25 cellular contexts compared by ENCODE assay signal in the genomic region with DNA sequence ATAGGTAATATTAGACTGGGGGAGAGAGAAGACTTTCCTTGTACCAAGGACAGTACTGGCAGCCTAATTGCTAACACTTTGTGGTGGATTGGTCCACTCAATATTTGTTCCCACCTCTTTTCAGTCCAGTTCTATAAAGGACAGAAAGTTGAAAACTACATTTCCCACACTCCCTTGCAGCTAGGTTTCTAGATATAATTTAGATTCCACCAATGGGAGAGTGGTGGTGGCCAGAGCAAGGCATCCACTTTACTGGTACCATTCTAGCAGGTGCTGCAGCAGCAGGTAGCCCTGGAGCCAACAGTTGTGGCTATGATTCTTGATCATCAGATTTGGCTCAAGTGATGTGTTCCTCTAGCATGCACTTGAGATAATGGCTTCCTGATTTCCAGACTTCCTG. TPM values are rescaled to one million over a fixed set of nuclear protein-coding genes. Genes with fewer than 3 reads are reported as not detected.
A peak's percentile ranks its signal among the peaks of the same experiment; 100 is the strongest.
DNase-seq lines count a peak whose midpoint lies in the region; ATAC-seq, FAIRE-seq and TF ChIP-seq lines count a peak whose summit lies in the region.
"Had no signal": no experiment of that assay in that cellular context is flagged by ENCODE, and none has a peak within 500 bp of the region (broad histone marks: within the 10 kb centered on the region; RNA-seq: fewer than 3 reads in every experiment).

No MANE protein-coding gene starts in this region.

- no peak for TF ChIP-seq EP300 in HepG2 (IDR thresholded peaks at IDR 0.05; ENCODE audit: low read depth in 2 of 2, low read length in 2 of 2)
- TF ChIP-seq EP300 in HepG2 (CRISPR knock-in tag; IDR thresholded peaks at IDR 0.05; ENCODE audit: borderline replicate concordance): no peak
- TF ChIP-seq EP300 in GM12878 (IDR thresholded peaks at IDR 0.05; ENCODE audit: borderline replicate concordance in 1 of 2, control insufficient read depth in 1 of 2, low read depth in 2 of 2, low read length in 2 of 2): no peak

- H3K36me3 ChIP-seq in HepG2 (replicated peaks in 1 of 2; ENCODE audit: control insufficient read depth in 1 of 2, insufficient read depth in 2 of 2, low read length in 2 of 2): peaks cover 1 to 43% of the 10 kb centered on the region in 2 experiments
- no peaks in the 10 kb centered on the region for H3K36me3 ChIP-seq in right lobe of liver
- H3K36me3 ChIP-seq in GM12878 (ENCODE audit: control insufficient read depth in 2 of 2, insufficient read depth in 2 of 2, low read length in 1 of 2): peaks cover 17 to 23% of the 10 kb centered on the region in 2 experiments
- peaks cover 38% of the 10 kb centered on the region for H3K36me3 ChIP-seq in WERI-Rb-1
- H3K36me3 ChIP-seq: prostate gland had no signal

- SMC1A ChIA-PET in GM12878 (lab: Charles Lee; ENCODE audit: uncharacterized antibody, unreplicated experiment): interaction anchor here (1.6 kb wide), 1 partner anchor 12 kb away, joined by 4 read pairs; no protein-coding TSS in a partner anchor

- in situ Hi-C loops in HepG2 (cut with HindIII; ENCODE audit: extremely low pct_ligation_motif_present, low pct_unique_long_range_greater_than_20kb) (no loop called here), GM12878 (cut with MboI) (no loop called here)

- POLR2A ChIA-PET in HepG2 (lab: Yijun Ruan, JAX) (no interaction called here), GM12878 (lab: Charles Lee) (no interaction called here)
- POLR2A ChIA-PET in naive thymus-derived CD8-positive, alpha-beta T cell (lab: Charles Lee): no interaction called here

- no peak overlapping the region for H2AFZ ChIP-seq in HepG2 (ENCODE audit: low read length)
- no peak overlapping the region for H2AFZ ChIP-seq in GM12878 (ENCODE audit: control insufficient read depth, low read depth, low read length)

- H4K20me1 ChIP-seq in HepG2 (ENCODE audit: insufficient read depth, low read length) (peaks cover 7% of the 10 kb centered on the region), GM12878 (ENCODE audit: control insufficient read depth, insufficient read depth) (peaks cover 5% of the 10 kb centered on the region; the same call in 1 of the 2 replicates)

- FAIRE-seq in HepG2 (lab: Jason Lieb, UNC) (no peak), GM12878 (lab: Jason Lieb, UNC) (no peak)
- FAIRE-seq: A204.1, G401.6 had no signal

- CTCF ChIA-PET in HepG2 (lab: Yijun Ruan, JAX; ENCODE audit: low intra/inter-chr PET ratio, low total read pairs): no interaction called here
- CTCF ChIA-PET in GM12878 (lab: Yijun Ruan, JAX): no interaction called here

- RAD21 ChIA-PET in GM12878 (lab: Charles Lee; ENCODE audit: unreplicated experiment): no interaction called here

- peaks cover 51% of the 10 kb centered on the region for H3K79me2 ChIP-seq in HepG2 (ENCODE audit: insufficient read depth, low read length)
- peaks cover 75% of the 10 kb centered on the region for H3K79me2 ChIP-seq in GM12878 (ENCODE audit: control insufficient read depth, insufficient read depth, low read length)

- ATAC-seq in HepG2 (no peak), right lobe of liver (no peak), GM12878 (peak; percentile 69)
- ATAC-seq in naive thymus-derived CD8-positive, alpha-beta T cell: no peak
- ATAC-seq: left cardiac atrium, PC-3 had no signal

- H3K4me2 ChIP-seq in HepG2 (ENCODE audit: low read depth, low read length): no peak overlapping the region
- no peak overlapping the region for H3K4me2 ChIP-seq in GM12878 (ENCODE audit: control insufficient read depth, insufficient read depth)

- H3K4me1 Mint-ChIP-seq in naive thymus-derived CD8-positive, alpha-beta T cell: peaks cover 33 to 93% (median 91%) of the 10 kb centered on the region in 4 donors
- H3K4me1 Mint-ChIP-seq: mesothelial cell of epicardium had no signal

- H3K4me1 ChIP-seq in HepG2 (ENCODE audit: insufficient read depth, low read length) (no peaks in the 10 kb centered on the region), right lobe of liver (no peaks in the 10 kb centered on the region), GM12878 (ENCODE audit: control insufficient read depth, insufficient read depth, low read length) (no peaks in the 10 kb centered on the region; the same call in 1 of the 2 replicates)
- H3K4me1 ChIP-seq: prostate gland had no signal

- H3K4me3 ChIP-seq in HepG2 (replicated peaks in 1 of 3; ENCODE audit: insufficient read depth in 1 of 3, low read depth in 2 of 3, low read length in 3 of 3): no peak overlapping the region
- H3K4me3 ChIP-seq in right lobe of liver: no peak overlapping the region
- no peak overlapping the region for H3K4me3 ChIP-seq in GM12878
- H3K4me3 ChIP-seq in WERI-Rb-1 (ENCODE audit: low read depth, low read length): no peak overlapping the region
- H3K4me3 ChIP-seq: heart left ventricle, prostate gland had no signal

- TF ChIP-seq POLR2A in HepG2 (IDR thresholded peaks at IDR 0.05; ENCODE audit: insufficient read depth in 1 of 2, low read depth in 2 of 2, low read length in 2 of 2): no peak
- no peak for TF ChIP-seq POLR2A in right lobe of liver (IDR thresholded peaks at IDR 0.05)
- TF ChIP-seq POLR2A in GM12878 (IDR thresholded peaks at IDR 0.05; ENCODE audit: low read depth, low read length): no peak

- H3K4me3 Mint-ChIP-seq in naive thymus-derived CD8-positive, alpha-beta T cell: peak overlapping the region in 9 of 10 donors; percentile 4 to 74 (median 37)
- H3K4me3 Mint-ChIP-seq: H9, mesothelial cell of epicardium had no signal

- H3K27ac ChIP-seq in HepG2 (ENCODE audit: extremely low read length, insufficient read depth, low read length): no peak overlapping the region
- no peak overlapping the region for H3K27ac ChIP-seq in right lobe of liver
- no peak overlapping the region for H3K27ac ChIP-seq in GM12878 (ENCODE audit: control insufficient read depth, insufficient read depth)
- H3K27ac ChIP-seq in WERI-Rb-1: no peak overlapping the region
- H3K27ac ChIP-seq: epithelial cell of prostate, heart left ventricle, HL-60, prostate gland had no signal

- BruUV-seq in HepG2 (replicated peaks; lab: Mats Ljungman, UMichigan): no TSS peak
- BruUV-seq in GM12878 (replicated peaks; lab: Mats Ljungman, UMichigan): no TSS peak

- no peak overlapping the region for H3K9ac ChIP-seq in HepG2 (ENCODE audit: insufficient read depth, low read depth, low read length)
- no peak overlapping the region for H3K9ac ChIP-seq in GM12878 (ENCODE audit: control insufficient read depth, insufficient read depth, low read length)

- H3K27ac Mint-ChIP-seq in naive thymus-derived CD8-positive, alpha-beta T cell: peak overlapping the region in 8 of 10 donors; percentile 21 to 87 (median 59)
- H3K27ac Mint-ChIP-seq: H9, mesothelial cell of epicardium had no signal

- DNase-seq in NCI-H146 treated with DMSO at 0.1 percent for 48 hours (lab: John Stamatoyannopoulos, UW; ENCODE audit: unreplicated experiment) (peak; percentile 5), NCI-H146 (lab: John Stamatoyannopoulos, UW) (no peak), HepG2 (ENCODE audit: low spot score) (no peak), right lobe of liver (no peak), GM12878 (ENCODE audit: low read depth, low spot score) (no peak), midbrain (lab: John Stamatoyannopoulos, UW) (no peak), WERI-Rb-1 (no peak)
- DNase-seq in naive thymus-derived CD8-positive, alpha-beta T cell: no peak
- DNase-seq: activated CD4-positive, alpha-beta T cell treated with anti-CD3 and anti-CD28 coated beads, Interleukin-2, amount 50 U/mL, for 1 hour; activated gamma-delta T cell; anterior cingulate cortex; H9; heart left ventricle; IMR-90; left cardiac atrium; NCI-H1436 treated with DMSO at 0.1 percent for 48 hours; NCI-H774; PC-3; SHP77 had no signal

- peaks cover 35 to 95% (median 73%) of the 10 kb centered on the region in 3 donors for H3K36me3 Mint-ChIP-seq in naive thymus-derived CD8-positive, alpha-beta T cell

- H3K9me3 ChIP-seq in HepG2 (ENCODE audit: low read length): no peaks in the 10 kb centered on the region
- no peaks in the 10 kb centered on the region for H3K9me3 ChIP-seq in right lobe of liver
- peaks cover 12% of the 10 kb centered on the region; the same call in 2 of the 3 replicates for H3K9me3 ChIP-seq in GM12878 (replicated peaks; ENCODE audit: control insufficient read depth, insufficient read depth, low read length)
- H3K9me3 ChIP-seq in WERI-Rb-1 (ENCODE audit: severe bottlenecking): no peaks in the 10 kb centered on the region
- H3K9me3 ChIP-seq: prostate gland had no signal

- peaks cover 0 to 42% (median 29%) of the 10 kb centered on the region in 9 donors for H3K9me3 Mint-ChIP-seq in naive thymus-derived CD8-positive, alpha-beta T cell

- intact Hi-C loops in HepG2 (cut with micrococcal nuclease; ENCODE audit: unreplicated experiment): no loop called here
- intact Hi-C loops in right lobe of liver (cut with DNase I): no loop called here
- intact Hi-C loops in GM12878 (cut with micrococcal nuclease; ENCODE audit: unreplicated experiment): no loop called here

- no peaks in the 10 kb centered on the region for H3K27me3 Mint-ChIP-seq in naive thymus-derived CD8-positive, alpha-beta T cell

- TF ChIP-seq CTCF in HepG2 (CRISPR knock-in tag; IDR thresholded peaks at IDR 0.05): no peak
- TF ChIP-seq CTCF in right lobe of liver (IDR thresholded peaks at IDR 0.05): no peak
- no peak for TF ChIP-seq CTCF in GM12878 (IDR thresholded peaks at IDR 0.05 in 2 of 3, conservative IDR thresholded peaks at IDR 0.05 in 1 of 3; ENCODE audit: control insufficient read depth in 2 of 3, extremely low read depth in 1 of 3, insufficient read depth in 1 of 3, low read depth in 3 of 3, low read length in 3 of 3)
- no peak for TF ChIP-seq CTCF in WERI-Rb-1 (IDR thresholded peaks at IDR 0.05; ENCODE audit: low read depth, low read length)

- no peak for TF ChIP-seq RAD21 in HepG2 (CRISPR knock-in tag; IDR thresholded peaks at IDR 0.05)
- no peak for TF ChIP-seq RAD21 in GM12878 (IDR thresholded peaks at IDR 0.05; ENCODE audit: insufficient read depth, low read depth, low read length)

- H3K27me3 ChIP-seq in HepG2 (ENCODE audit: control insufficient read depth in 1 of 2, insufficient read depth in 2 of 2, low read length in 2 of 2) (no peaks in the 10 kb centered on the region), right lobe of liver (no peaks in the 10 kb centered on the region), GM12878 (replicated peaks in 1 of 2; ENCODE audit: control insufficient read depth in 2 of 2, insufficient read depth in 2 of 2, low read length in 1 of 2) (no peaks in the 10 kb centered on the region), WERI-Rb-1 (ENCODE audit: insufficient read depth, low read depth, severe bottlenecking) (no peaks in the 10 kb centered on the region)
- H3K27me3 ChIP-seq: heart left ventricle had no signal

RNA-seq across cellular contexts. Expression of gene SLC38A1, which starts 24.6 kb away (rescaled TPM):
- total RNA-seq in HepG2 (2016; rRNA removed; fragmentation: Illumina TruSeq; extraction: Trizol) (47.0 and 49.8 TPM in 2 replicates), right lobe of liver (10 to 100 TPM in 4 of 6 experiments, 1 to 10 TPM in 2; 7.9 to 20.7 (median 12.2) TPM), GM12878 (2014; rRNA removed) (144 and 159 TPM in 2 replicates), GM12878 (2014; rRNA removed; fragmentation: Illumina TruSeq; extraction: Trizol) (150 and 152 TPM in 2 replicates), GM12878 (2021) (148 and 152 TPM in 2 replicates)
- total RNA-seq in HepG2 (2016; cell fraction: cytosol; rRNA removed; fragmentation: Illumina TruSeq; extraction: Trizol; ENCODE audit: low read depth): 38.0 and 39.4 TPM in 2 replicates
- total RNA-seq in HepG2 (2016; cell fraction: insoluble cytoplasmic fraction; rRNA removed; fragmentation: Illumina TruSeq; extraction: Trizol): 47.7 and 50.5 TPM in 2 replicates
- 32.7 and 33.7 TPM in 2 replicates for total RNA-seq in HepG2 (2016; cell fraction: membrane; rRNA removed; fragmentation: Illumina TruSeq; extraction: Trizol)
- 56.8 and 57.5 TPM in 2 replicates for total RNA-seq in HepG2 (2016; cell fraction: nucleus; rRNA removed; fragmentation: Illumina TruSeq; extraction: Trizol)
- polyA plus RNA-seq in HepG2 (2011; rRNA removed) (42.0 and 50.6 TPM in 2 replicates), GM12878 (2011; rRNA removed) (191 and 248 TPM in 2 replicates), GM12878 (2014; fragmentation: Illumina TruSeq; extraction: Trizol) (140 and 164 TPM in 2 replicates), GM12878 (2014; fragmentation: Nextera tagmentation; extraction: Ambion mirVana) (10 to 100 TPM; 38.1 to 64.0 TPM), GM12878 (2014; rRNA removed) (74.3 and 82.1 TPM in 2 replicates), GM12878 (2016; fragmentation: Nextera tagmentation; extraction: Ambion mirVana) (100 to 1,000 TPM; 143 to 151 TPM)
- polyA plus RNA-seq in HepG2 (2011; cell fraction: cytosol; rRNA removed): 23.8 and 38.5 TPM in 2 replicates
- polyA plus RNA-seq in HepG2 (2011; cell fraction: nucleus; rRNA removed): 23.7 and 30.2 TPM in 2 replicates
- polyA plus RNA-seq in HepG2 (2012): 35.2 and 56.5 TPM in 2 replicates
- polyA plus RNA-seq in HepG2 (2016; cell fraction: cytosol; fragmentation: Illumina TruSeq; extraction: Trizol; ENCODE audit: low read depth): 4.1 and 5.4 TPM in 2 replicates
- 25.3 and 31.2 TPM in 2 replicates for polyA plus RNA-seq in HepG2 (2016; cell fraction: insoluble cytoplasmic fraction; fragmentation: Illumina TruSeq; extraction: Trizol; ENCODE audit: low read depth)
- 10.1 and 10.4 TPM in 2 replicates for polyA plus RNA-seq in HepG2 (2016; cell fraction: membrane; fragmentation: Illumina TruSeq; extraction: Trizol; ENCODE audit: low read depth)
- 39.9 and 42.9 TPM in 2 replicates for polyA plus RNA-seq in HepG2 (2016; cell fraction: nucleus; fragmentation: Illumina TruSeq; extraction: Trizol; ENCODE audit: insufficient read depth, low read depth)
- polyA minus RNA-seq in HepG2 (2011; rRNA and poly(A)+ RNA removed; ENCODE audit: low replicate concordance): 122 and 355 TPM in 2 replicates
- 81.0 and 98.9 TPM in 2 replicates for polyA minus RNA-seq in HepG2 (2011; cell fraction: cytosol; rRNA and poly(A)+ RNA removed)
- polyA minus RNA-seq in HepG2 (2011; cell fraction: nucleus; rRNA and poly(A)+ RNA removed): 132 and 143 TPM in 2 replicates
- 764 and 791 TPM in 2 replicates for total RNA-seq in GM12878 (2013; cell fraction: nucleolus; rRNA removed)
- polyA plus RNA-seq in GM12878 (2011; ENCODE audit: low read depth): 37.5 TPM
- 74.6 and 85.1 TPM in 2 replicates for polyA plus RNA-seq in GM12878 (2011; cell fraction: cytosol; rRNA removed)
- polyA plus RNA-seq in GM12878 (2011; cell fraction: nucleus; rRNA removed): 156 and 168 TPM in 2 replicates
- 57.2 and 59.9 TPM in 2 replicates for polyA plus RNA-seq in GM12878 (2012)
- 281 and 408 TPM in 2 replicates for polyA minus RNA-seq in GM12878 (2011; rRNA and poly(A)+ RNA removed)
- 103 and 111 TPM in 2 replicates for polyA minus RNA-seq in GM12878 (2011; cell fraction: cytosol; rRNA and poly(A)+ RNA removed)
- polyA minus RNA-seq in GM12878 (2011; cell fraction: nucleus; rRNA and poly(A)+ RNA removed): 212 and 317 TPM in 2 replicates
- total RNA-seq in naive thymus-derived CD8-positive, alpha-beta T cell: 100 to 1,000 TPM; 323 to 343 TPM
- polyA plus RNA-seq in naive thymus-derived CD8-positive, alpha-beta T cell: 100 to 1,000 TPM; 255 to 308 (median 264) TPM
